Comparison of ENCODE assay signal across 9 cellular contexts in genomic region chr1:67339623-67340343, GRCh38. TPM values are rescaled to one million over a fixed set of nuclear protein-coding genes. Genes with fewer than 3 reads are reported as not detected.
DNase-seq lines count a peak whose midpoint lies in the region; ATAC-seq and TF ChIP-seq lines count a peak whose summit lies in the region.
"Had no signal": no experiment of that assay in that cellular context is flagged by ENCODE, and none has a peak within 500 bp of the region (broad histone marks: within the 10 kb centered on the region; RNA-seq: fewer than 3 reads in every experiment).

No MANE protein-coding gene starts in this region.

- peak; percentile 34 for DNase-seq in GM06990 (ENCODE audit: extremely low read depth, insufficient read length)
- DNase-seq in HEK293T (ENCODE audit: extremely low spot score): peak; percentile 32
- peak; percentile 7 for DNase-seq in NCI-H460 (ENCODE audit: extremely low read depth, low read depth)
- peak; percentile 49 to 67 for DNase-seq in cardiac fibroblast (ENCODE audit: low read depth in 2 of 2)
- DNase-seq in stimulated activated CD4-positive, alpha-beta T cell treated with anti-CD3 and anti-CD28 coated beads, Interleukin-12 subunit alpha, Interleukin-12 subunit beta, amount 100 ng/mL, for 48 hours (ENCODE audit: low read depth in 2 of 3, low spot score in 1 of 3): peak; percentile 35 to 57 (median 44)
- no peak for DNase-seq in NCI-H1694 treated with DMSO at 0.1 percent for 48 hours (lab: John Stamatoyannopoulos, UW)
- DNase-seq in DMS79 treated with DMSO at 0.1 percent for 48 hours (lab: John Stamatoyannopoulos, UW): no peak

- H3K27me3 ChIP-seq in GM06990 (replicated peaks; ENCODE audit: control insufficient read depth, insufficient read depth, low read length): no peaks in the 10 kb centered on the region
- H3K27me3 ChIP-seq: SJSA1 had no signal

- H3K4me3 ChIP-seq in GM06990 (replicated peaks; ENCODE audit: low read depth, low read length) (no peak overlapping the region), cardiac fibroblast (replicated peaks in 1 of 2; ENCODE audit: low read depth in 2 of 2, low read length in 2 of 2) (no peak overlapping the region)
- H3K4me3 ChIP-seq: SJSA1 had no signal

- CTCF ChIA-PET in HEK293T (lab: Yijun Ruan, JAX): interaction anchor here (0.6 to 2.0 kb wide), 4 partner anchors 8 to 1529 kb away, joined by 3 to 8 read pairs (median 6); no protein-coding TSS in a partner anchor

- TF ChIP-seq CTCF in GM06990 (IDR thresholded peaks at IDR 0.05; ENCODE audit: insufficient read depth, low read length, poor library complexity, severe bottlenecking) (no peak), cardiac fibroblast (IDR thresholded peaks at IDR 0.05; ENCODE audit: low read depth, low read length) (no peak)

- POLR2A ChIA-PET in HEK293T (lab: Yijun Ruan, JAX): interaction anchor here (0.7 kb wide), 1 partner anchor 198 kb away, joined by 5 read pairs; no protein-coding TSS in a partner anchor

- H3K36me3 ChIP-seq in GM06990 (ENCODE audit: control insufficient read depth, insufficient read depth, low read length): no peaks in the 10 kb centered on the region
- H3K36me3 ChIP-seq: SJSA1 had no signal

- ATAC-seq in HG03095 (IDR thresholded peaks at IDR 0.05; ENCODE audit: unreplicated experiment): no peak

TF ChIP-seq in HEK293T, 16 proteins besides CTCF, POLR2A, EP300 and RAD21:
- TF ChIP-seq LEF1 (IDR thresholded peaks at IDR 0.05; ENCODE audit: borderline replicate concordance): no peak
- TF ChIP-seq ARNT (IDR thresholded peaks at IDR 0.05): no peak
- TF ChIP-seq ELF4 (IDR thresholded peaks at IDR 0.05): no peak
- no peak for TF ChIP-seq BHLHE40 (IDR thresholded peaks at IDR 0.05; ENCODE audit: borderline replicate concordance)
- TF ChIP-seq PKNOX1 (IDR thresholded peaks at IDR 0.05): peak; percentile 71
- TF ChIP-seq SUZ12 (IDR thresholded peaks at IDR 0.05): no peak
- no peak for TF ChIP-seq FOXM1 (IDR thresholded peaks at IDR 0.05; ENCODE audit: borderline replicate concordance)
- no peak for TF ChIP-seq TARDBP (IDR thresholded peaks at IDR 0.05)

RNA-seq across cellular contexts. Expression of gene IL12RB2, which starts 32.1 kb away (rescaled TPM):
- not detected in 2 replicates for total RNA-seq in NCI-H460 (2014; rRNA removed; shearing (Covaris generic))
- polyA plus RNA-seq in NCI-H460 (2014; cell fraction: nucleus; rRNA removed): not detected in 2 replicates
- total RNA-seq: SJSA1 had no signal

Comparison
In these comparisons a context has a peak if more than half of its experiments do, and no peak if none do; other contexts are left out.
1. DNase-seq: peak in GM06990 (single experiment), HEK293T (single experiment), NCI-H460 (single experiment), cardiac fibroblast (2 of 2) and stimulated activated CD4-positive, alpha-beta T cell treated with anti-CD3 and anti-CD28 coated beads, Interleukin-12 subunit alpha, Interleukin-12 subunit beta, amount 100 ng/mL, for 48 hours (3 of 3); none in NCI-H1694 treated with DMSO at 0.1 percent for 48 hours (single experiment) and DMS79 treated with DMSO at 0.1 percent for 48 hours (single experiment).